Comparison of ENCODE assay signal across 8 cellular contexts in genomic region chr19:19185853-19186728, GRCh38. TPM values are rescaled to one million over a fixed set of nuclear protein-coding genes. Genes with fewer than 3 reads are reported as not detected.
DNase-seq lines count a peak whose midpoint lies in the region; ATAC-seq and TF ChIP-seq lines count a peak whose summit lies in the region.

No MANE protein-coding gene starts in this region.

- ATAC-seq in GM18498 (IDR thresholded peaks at IDR 0.05; ENCODE audit: unreplicated experiment) = no peak

- peak; percentile 79 for TF ChIP-seq RAD21 in Ishikawa (IDR thresholded peaks at IDR 0.05; ENCODE audit: low read depth)

- H3K9ac ChIP-seq in adipocyte (ENCODE audit: low read length) = no peak overlapping the region

- no peaks in the 10 kb centered on the region for H3K9me3 ChIP-seq in adipocyte (ENCODE audit: control insufficient read depth, low read length)

- in situ Hi-C loops in Caki2 (cut with HindIII; ENCODE audit: low pct_unique_long_range_greater_than_20kb, low sequenced_read_pairs) = no loop called here

- peaks cover 15% of the 10 kb centered on the region for H3K4me1 ChIP-seq in adipocyte (ENCODE audit: control insufficient read depth, insufficient read depth, low read length)

- no peak overlapping the region for H3K4me3 ChIP-seq in adipocyte (ENCODE audit: low read length)

- H3K27me3 ChIP-seq in adipocyte (replicated peaks; ENCODE audit: control insufficient read depth, insufficient read depth, low read length) = no peaks in the 10 kb centered on the region

- DNase-seq in Caki2 (ENCODE audit: low read depth) (peak; percentile 15), T-helper 1 cell (peak; percentile 23 to 65 (median 52)), adipocyte (ENCODE audit: low read depth) (peak; percentile 65), kidney tubule cell (ENCODE audit: low spot score) (peak; percentile 57), cortex of kidney (lab: John Stamatoyannopoulos, UW) (no peak)
- DNase-seq in stimulated activated CD8-positive, alpha-beta memory T cell treated with anti-CD3 and anti-CD28 coated beads, Interleukin-4, amount 100 ng/mL, for 48 hours = peak; percentile 76

- H3K36me3 ChIP-seq in adipocyte (ENCODE audit: control insufficient read depth, insufficient read depth, low read length, severe bottlenecking) = peaks cover 15% of the 10 kb centered on the region

- no peak for TF ChIP-seq EP300 in Ishikawa (IDR thresholded peaks at IDR 0.05; ENCODE audit: borderline replicate concordance)

TF ChIP-seq in Ishikawa, 13 proteins besides CTCF, POLR2A, EP300 and RAD21:
- TF ChIP-seq, protein P1, sequence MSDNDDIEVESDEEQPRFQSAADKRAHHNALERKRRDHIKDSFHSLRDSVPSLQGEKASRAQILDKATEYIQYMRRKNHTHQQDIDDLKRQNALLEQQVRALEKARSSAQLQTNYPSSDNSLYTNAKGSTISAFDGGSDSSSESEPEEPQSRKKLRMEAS (IDR thresholded peaks at IDR 0.05) = no peak
- peak; percentile 95 for TF ChIP-seq TEAD4 (IDR thresholded peaks at IDR 0.05)
- TF ChIP-seq FOXM1 (IDR thresholded peaks at IDR 0.05; ENCODE audit: borderline replicate concordance, low read depth) = no peak
- peak; percentile 58; the same call in 1 of the 2 replicates for TF ChIP-seq NFIC (IDR thresholded peaks at IDR 0.05)
- TF ChIP-seq REST (IDR thresholded peaks at IDR 0.05; ENCODE audit: low read depth) = no peak
- TF ChIP-seq ZBTB7A (IDR thresholded peaks at IDR 0.05; ENCODE audit: low read depth) = no peak
- TF ChIP-seq YY1 (IDR thresholded peaks at IDR 0.05; ENCODE audit: low read depth) = no peak
- no peak for TF ChIP-seq EGR1 (IDR thresholded peaks at IDR 0.05)
- TF ChIP-seq TAF1 (IDR thresholded peaks at IDR 0.05; ENCODE audit: low read depth) = no peak

RNA-seq across cellular contexts. Expression of gene BORCS8, which starts 5.9 kb away (rescaled TPM):
- total RNA-seq in Caki2 (2014; rRNA removed; shearing (Covaris generic); ENCODE audit: low replicate concordance) = 32.9 and 47.2 TPM in 2 replicates

RNA-seq across cellular contexts. Expression of gene RFXANK, which starts 6.0 kb away (rescaled TPM):
- total RNA-seq in Caki2 (2014; rRNA removed; shearing (Covaris generic); ENCODE audit: low replicate concordance) = 81.8 and 96.2 TPM in 2 replicates

RNA-seq across cellular contexts. Expression of gene MEF2B, which starts 16.0 kb away (rescaled TPM):
- total RNA-seq in Caki2 (2014; rRNA removed; shearing (Covaris generic); ENCODE audit: low replicate concordance) = 2.6 TPM in 1 of 2 replicates, not detected in the other

RNA-seq across cellular contexts. Expression of gene NR2C2AP, which starts 17.1 kb away (rescaled TPM):
- total RNA-seq in Caki2 (2014; rRNA removed; shearing (Covaris generic); ENCODE audit: low replicate concordance) = 59.3 and 78.3 TPM in 2 replicates

RNA-seq across cellular contexts. Expression of gene NCAN, which starts 25.7 kb away (rescaled TPM):
- not detected in 2 replicates for total RNA-seq in Caki2 (2014; rRNA removed; shearing (Covaris generic); ENCODE audit: low replicate concordance)
